In genomic region chr17:1764705-1765104, GRCh38 we compare ENCODE assay signal across 7 cellular contexts. TPM values are rescaled to one million over a fixed set of nuclear protein-coding genes. Genes with fewer than 3 reads are reported as not detected.
DNase-seq lines count a peak whose midpoint lies in the region; ATAC-seq and TF ChIP-seq lines count a peak whose summit lies in the region.
"Not testable (repeated sequence)": the region's sequence is repeated elsewhere in the genome, so short reads cannot be mapped to it uniquely, and the experiment has no call there.

No MANE protein-coding gene starts in this region.

- H3K4me3 Mint-ChIP-seq in HFFc6 (peak overlapping the region; percentile 38; the same call in 1 of the 2 replicates), natural killer cell (peak overlapping the region; percentile 59)
- H3K4me3 Mint-ChIP-seq in T-helper 2 cell treated with Interferon-gamma antibody and Interleukin-4, amounts not matched to agents 5 μg/mL and 100 μg/mL, for 36 hours, result peak overlapping the region; percentile 74
- H3K4me3 Mint-ChIP-seq in activated naive CD8-positive, alpha-beta T cell, result peak overlapping the region; percentile 27
- H3K4me3 Mint-ChIP-seq in stimulated activated memory B cell treated with anti-CD40 and anti-IgM and Interleukin-4, amounts not matched to agents 10 μg/mL and 1 μg/mL and 100 μg/mL, for 72 hours, result not testable (repeated sequence)

- H3K36me3 ChIP-seq in effector memory CD4-positive, alpha-beta T cell (ENCODE audit: control insufficient read depth, insufficient read depth, low read length); hepatocyte (replicated peaks; ENCODE audit: insufficient read depth, low read depth): not testable (repeated sequence)

- H3K4me1 Mint-ChIP-seq in HFFc6 (ENCODE audit: low read depth) (peaks cover 34% of the 10 kb centered on the region), natural killer cell (peaks cover 15 to 28% of the 10 kb centered on the region in 2 donors)
- peaks cover 23% of the 10 kb centered on the region for H3K4me1 Mint-ChIP-seq in T-helper 2 cell treated with Interferon-gamma antibody and Interleukin-4, amounts not matched to agents 5 μg/mL and 100 μg/mL, for 36 hours (ENCODE audit: low read depth)
- H3K4me1 Mint-ChIP-seq in activated naive CD8-positive, alpha-beta T cell (ENCODE audit: low read depth), result peaks cover 40% of the 10 kb centered on the region
- H3K4me1 Mint-ChIP-seq in stimulated activated memory B cell treated with anti-CD40 and anti-IgM and Interleukin-4, amounts not matched to agents 10 μg/mL and 1 μg/mL and 100 μg/mL, for 72 hours, result peaks cover 46% of the 10 kb centered on the region

- H3K79me2 ChIP-seq in hepatocyte, result peaks cover 23% of the 10 kb centered on the region

- 92% methylated on average over 7 of the region's 7 CpGs for WGBS in hepatocyte (ENCODE audit: low lambda C conversion rate, missing lambda C conversion rate)

- peak overlapping the region; percentile 20 for H3K27ac ChIP-seq in effector memory CD4-positive, alpha-beta T cell (ENCODE audit: insufficient read depth, low read length, poor library complexity, severe bottlenecking)
- H3K27ac ChIP-seq in hepatocyte, result peak overlapping the region; percentile 95

- not testable (repeated sequence) for H3K27me3 Mint-ChIP-seq in HFFc6 (ENCODE audit: insufficient read depth); T-helper 2 cell treated with Interferon-gamma antibody and Interleukin-4, amounts not matched to agents 5 μg/mL and 100 μg/mL, for 36 hours (ENCODE audit: low read depth); activated naive CD8-positive, alpha-beta T cell; natural killer cell (ENCODE audit: low read depth in 2 of 2); stimulated activated memory B cell treated with anti-CD40 and anti-IgM and Interleukin-4, amounts not matched to agents 10 μg/mL and 1 μg/mL and 100 μg/mL, for 72 hours

- not testable (repeated sequence) for H3K27me3 ChIP-seq in effector memory CD4-positive, alpha-beta T cell (replicated peaks; ENCODE audit: control insufficient read depth, insufficient read depth, low read length, poor library complexity, severe bottlenecking); hepatocyte

- not testable (repeated sequence) for H3K4me3 ChIP-seq in effector memory CD4-positive, alpha-beta T cell (ENCODE audit: insufficient read depth, low read depth, low read length, poor library complexity, severe bottlenecking); hepatocyte

- not testable (repeated sequence) for H3K9me3 Mint-ChIP-seq in HFFc6; T-helper 2 cell treated with Interferon-gamma antibody and Interleukin-4, amounts not matched to agents 5 μg/mL and 100 μg/mL, for 36 hours; activated naive CD8-positive, alpha-beta T cell (ENCODE audit: low read depth); natural killer cell; stimulated activated memory B cell treated with anti-CD40 and anti-IgM and Interleukin-4, amounts not matched to agents 10 μg/mL and 1 μg/mL and 100 μg/mL, for 72 hours

- not testable (repeated sequence) for H3K9me3 ChIP-seq in effector memory CD4-positive, alpha-beta T cell (ENCODE audit: control insufficient read depth, low read length); hepatocyte (ENCODE audit: low read depth)

- not testable (repeated sequence) for H2AFZ ChIP-seq in hepatocyte

- H3K4me2 ChIP-seq in hepatocyte, result peak overlapping the region; percentile 84

- H3K4me1 ChIP-seq in effector memory CD4-positive, alpha-beta T cell (ENCODE audit: control insufficient read depth, insufficient read depth, low read length, poor library complexity, severe bottlenecking), result peaks cover 33% of the 10 kb centered on the region
- peaks cover 25% of the 10 kb centered on the region for H3K4me1 ChIP-seq in hepatocyte (ENCODE audit: insufficient read depth)

- not testable (repeated sequence) for H3K36me3 Mint-ChIP-seq in HFFc6 (ENCODE audit: low read depth); T-helper 2 cell treated with Interferon-gamma antibody and Interleukin-4, amounts not matched to agents 5 μg/mL and 100 μg/mL, for 36 hours (ENCODE audit: low read depth); activated naive CD8-positive, alpha-beta T cell; natural killer cell; stimulated activated memory B cell treated with anti-CD40 and anti-IgM and Interleukin-4, amounts not matched to agents 10 μg/mL and 1 μg/mL and 100 μg/mL, for 72 hours

- not testable (repeated sequence) for H3K9me2 ChIP-seq in hepatocyte (replicated peaks; ENCODE audit: insufficient read depth)

- peak overlapping the region; percentile 91 for H3K27ac Mint-ChIP-seq in HFFc6
- H3K27ac Mint-ChIP-seq in T-helper 2 cell treated with Interferon-gamma antibody and Interleukin-4, amounts not matched to agents 5 μg/mL and 100 μg/mL, for 36 hours, result peak overlapping the region; percentile 90
- H3K27ac Mint-ChIP-seq in activated naive CD8-positive, alpha-beta T cell, result peak overlapping the region; percentile 84
- peak overlapping the region; percentile 85 to 89 for H3K27ac Mint-ChIP-seq in natural killer cell
- H3K27ac Mint-ChIP-seq in stimulated activated memory B cell treated with anti-CD40 and anti-IgM and Interleukin-4, amounts not matched to agents 10 μg/mL and 1 μg/mL and 100 μg/mL, for 72 hours, result peak overlapping the region; percentile 69

- not testable (repeated sequence) for DNase-seq in HFFc6; T-helper 2 cell treated with Interferon-gamma antibody and Interleukin-4, amounts not matched to agents 5 μg/mL and 100 μg/mL, for 36 hours (ENCODE audit: low spot score); effector memory CD4-positive, alpha-beta T cell; hepatocyte (ENCODE audit: low spot score); natural killer cell

- not testable (repeated sequence) for ATAC-seq in natural killer cell; stimulated activated memory B cell treated with anti-CD40 and anti-IgM and Interleukin-4, amounts not matched to agents 10 μg/mL and 1 μg/mL and 100 μg/mL, for 72 hours

- H4K20me1 ChIP-seq in hepatocyte (ENCODE audit: insufficient read depth, poor library complexity, severe bottlenecking), result not testable (repeated sequence)

- intact Hi-C loops in natural killer cell (cut with micrococcal nuclease), result not testable (repeated sequence)

- TF ChIP-seq CTCF in HFFc6 (IDR thresholded peaks at IDR 0.05); hepatocyte (IDR thresholded peaks at IDR 0.05; ENCODE audit: poor library complexity); natural killer cell (IDR thresholded peaks at IDR 0.05): not testable (repeated sequence)

RNA-seq across cellular contexts. Expression of gene SERPINF1, which starts 2.8 kb away (rescaled TPM):
- total RNA-seq in HFFc6 (2021; fragmentation: NEBNext Ultra II Directional; extraction: Animal tissue kit (Norgen Biotek cat#: 25700)), result 10 to 100 TPM; 12.0 to 46.8 (median 13.2) TPM
- total RNA-seq in hepatocyte, result 1,201 and 1,404 TPM in 2 replicates
- 739 and 774 TPM in 2 replicates for polyA plus RNA-seq in hepatocyte
- 1 to 10 TPM in 2 of 3 donors, not detected in 1; 1.0 to 2.1 TPM for total RNA-seq in natural killer cell

RNA-seq across cellular contexts. Expression of gene SERPINF2, which starts 22.0 kb away (rescaled TPM):
- total RNA-seq in HFFc6 (2021; fragmentation: NEBNext Ultra II Directional; extraction: Animal tissue kit (Norgen Biotek cat#: 25700)), result not detected
- total RNA-seq in hepatocyte (127 and 140 TPM in 2 replicates), natural killer cell (under 1 TPM; 0.47 to 0.84 (median 0.48) TPM)
- 127 and 164 TPM in 2 replicates for polyA plus RNA-seq in hepatocyte

RNA-seq across cellular contexts. Expression of gene WDR81, which starts 40.2 kb away (rescaled TPM):
- total RNA-seq in HFFc6 (2021; fragmentation: NEBNext Ultra II Directional; extraction: Animal tissue kit (Norgen Biotek cat#: 25700)), result 10 to 100 TPM; 12.5 to 18.1 (median 13.2) TPM
- total RNA-seq in hepatocyte (16.9 and 24.4 TPM in 2 replicates), natural killer cell (10 to 100 TPM; 40.8 to 54.2 (median 46.2) TPM)
- polyA plus RNA-seq in hepatocyte, result 24.0 and 27.6 TPM in 2 replicates

RNA-seq across cellular contexts. Expression of gene TLCD2, which starts 54.5 kb away (rescaled TPM):
- total RNA-seq in HFFc6 (2021; fragmentation: NEBNext Ultra II Directional; extraction: Animal tissue kit (Norgen Biotek cat#: 25700)), result 1 to 10 TPM; 2.7 to 3.8 (median 3.2) TPM
- total RNA-seq in hepatocyte (4.5 and 4.9 TPM in 2 replicates), natural killer cell (under 1 TPM; 0.18 to 0.28 (median 0.28) TPM)
- polyA plus RNA-seq in hepatocyte, result 2.0 and 3.0 TPM in 2 replicates

Comparison
In these comparisons a context has a peak if more than half of its experiments do, and no peak if none do; other contexts are left out.
1. RNA of gene SERPINF1, which starts 2.8 kb away (total RNA-seq): 1,201 to 1,404 TPM in hepatocyte; 12.0 to 46.8 TPM in HFFc6 and 1.0 to 2.1 TPM in natural killer cell; every median in the first group is over 10 times any median in the second.
2. RNA of gene SERPINF2, which starts 22.0 kb away (total RNA-seq): 127 to 140 TPM in hepatocyte; 0.47 to 0.84 TPM in natural killer cell and not detected in HFFc6; every median in the first group is over 10 times any median in the second.
3. Peak in every context shown above with its lines, with median percentiles within 50 percentile points of each other: H3K27ac Mint-ChIP-seq.